27 cellular contexts compared by ENCODE assay signal in the genomic region with DNA sequence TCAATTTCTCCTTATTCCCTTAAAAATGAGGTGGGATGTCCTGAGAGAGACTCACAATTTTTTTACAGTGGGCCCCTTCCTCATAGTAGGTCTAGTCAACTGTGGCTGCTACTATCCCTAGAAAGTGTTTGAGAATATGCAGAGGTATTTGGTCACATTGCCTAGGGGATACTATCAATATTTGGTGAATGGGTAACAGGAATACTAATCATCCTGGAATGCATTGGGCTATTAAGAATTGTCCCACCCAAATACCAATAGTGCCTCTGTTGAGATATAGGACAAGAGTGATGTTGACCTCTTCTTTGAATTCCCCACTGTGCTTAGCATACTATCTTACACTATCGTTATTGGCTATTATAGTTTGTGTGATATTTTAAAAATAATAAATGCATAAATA.
A peak's percentile ranks its signal among the peaks of the same experiment; 100 is the strongest.
DNase-seq lines count a peak whose midpoint lies in the region; ATAC-seq, FAIRE-seq and TF ChIP-seq lines count a peak whose summit lies in the region.
"Had no signal": no experiment of that assay in that cellular context is flagged by ENCODE, and none has a peak within 500 bp of the region (broad histone marks: within the 10 kb centered on the region; RNA-seq: fewer than 3 reads in every experiment).

No MANE protein-coding gene starts in this region.

- dilution Hi-C loops in mammary epithelial cell (cut with HindIII; ENCODE audit: low sequenced_read_pairs): no loop called here

- no peaks in the 10 kb centered on the region for H3K79me2 ChIP-seq in astrocyte (ENCODE audit: insufficient read depth, low read length)
- no peaks in the 10 kb centered on the region for H3K79me2 ChIP-seq in mesendoderm (ENCODE audit: control insufficient read depth, insufficient read depth, low read length)
- no peaks in the 10 kb centered on the region for H3K79me2 ChIP-seq in Karpas-422 (ENCODE audit: low read length)
- H3K79me2 ChIP-seq in mammary epithelial cell (ENCODE audit: insufficient read depth, low read length): no peaks in the 10 kb centered on the region

- H3K27ac Mint-ChIP-seq in Caco-2 (ENCODE audit: unreplicated experiment) (peak overlapping the region; percentile 54), astrocyte (ENCODE audit: unreplicated experiment) (peak overlapping the region; percentile 16)
- H3K27ac Mint-ChIP-seq: B cell; CD8-positive, alpha-beta memory T cell had no signal

- no peak overlapping the region for H2AK5ac ChIP-seq in mesendoderm (ENCODE audit: low read length)

- FAIRE-seq in astrocyte (lab: Jason Lieb, UNC): no peak
- FAIRE-seq: GM18507, H54, HepG2 had no signal

- H3K9me3 Mint-ChIP-seq in Caco-2 (ENCODE audit: unreplicated experiment) (peaks cover 26% of the 10 kb centered on the region), astrocyte (ENCODE audit: unreplicated experiment) (no peaks in the 10 kb centered on the region)

- no peak overlapping the region for H3K23ac ChIP-seq in mesendoderm (ENCODE audit: low read length)

- H3K36me3 Mint-ChIP-seq in Caco-2 (ENCODE audit: insufficient read depth, unreplicated experiment) (no peaks in the 10 kb centered on the region), astrocyte (ENCODE audit: low read depth, unreplicated experiment) (no peaks in the 10 kb centered on the region)
- H3K36me3 Mint-ChIP-seq: CD8-positive, alpha-beta memory T cell had no signal

- H3K4me3 ChIP-seq in Caco-2 (ENCODE audit: low read depth, low read length) (no peak overlapping the region), astrocyte (ENCODE audit: insufficient read depth, low read depth, low read length) (no peak overlapping the region), mesendoderm (ENCODE audit: low read length) (no peak overlapping the region), Karpas-422 (ENCODE audit: low read length) (no peak overlapping the region), mammary epithelial cell (replicated peaks in 1 of 3; ENCODE audit: insufficient read depth in 1 of 3, low read depth in 2 of 3, low read length in 3 of 3) (no peak overlapping the region)

- no peaks in the 10 kb centered on the region for H4K20me1 ChIP-seq in astrocyte (ENCODE audit: insufficient read depth, low read length)
- H4K20me1 ChIP-seq in Karpas-422 (ENCODE audit: insufficient read depth, low read depth, low read length): no peaks in the 10 kb centered on the region
- no peaks in the 10 kb centered on the region for H4K20me1 ChIP-seq in mammary epithelial cell (ENCODE audit: insufficient read depth, low read length)

- H3K27me3 ChIP-seq in Caco-2 (replicated peaks; ENCODE audit: control insufficient read depth, insufficient read depth, low read length) (no peaks in the 10 kb centered on the region), astrocyte (ENCODE audit: insufficient read depth, low read length) (no peaks in the 10 kb centered on the region), mesendoderm (ENCODE audit: insufficient read depth, low read length, poor library complexity) (no peaks in the 10 kb centered on the region), Karpas-422 (ENCODE audit: low read length) (no peaks in the 10 kb centered on the region), mammary epithelial cell (ENCODE audit: insufficient read depth, low read length) (no peaks in the 10 kb centered on the region)

- H3K4me1 ChIP-seq in Caco-2 (peaks cover 74% of the 10 kb centered on the region), astrocyte (ENCODE audit: insufficient read depth, low read length) (no peaks in the 10 kb centered on the region), mesendoderm (ENCODE audit: control insufficient read depth, low read depth, low read length) (no peaks in the 10 kb centered on the region), Karpas-422 (ENCODE audit: low read length) (no peaks in the 10 kb centered on the region), mammary epithelial cell (ENCODE audit: insufficient read depth, low read length) (no peaks in the 10 kb centered on the region)

- no peak overlapping the region for H4K8ac ChIP-seq in mesendoderm (ENCODE audit: low read depth, low read length)

- no peak overlapping the region for H2BK120ac ChIP-seq in mesendoderm (ENCODE audit: low read depth, low read length)

- H3K56ac ChIP-seq in mesendoderm (ENCODE audit: low read length): no peak overlapping the region

- intact Hi-C loops in Caco-2 (cut with micrococcal nuclease; ENCODE audit: unreplicated experiment): loop anchor here (2.0 to 5.0 kb wide), 3 partner anchors 18 to 389 kb away; partner anchors contain the start of gene DIPK2A
- intact Hi-C loops in mammary epithelial cell (cut with micrococcal nuclease): no loop called here

- ATAC-seq in omental fat pad (ENCODE audit: low FRiP score): no peak
- ATAC-seq in HG03439 (IDR thresholded peaks at IDR 0.05; ENCODE audit: unreplicated experiment): no peak
- ATAC-seq: HepG2 had no signal

- no peak overlapping the region for H4K5ac ChIP-seq in mesendoderm (ENCODE audit: low read length)

- TF ChIP-seq CTCF in Caco-2 (IDR thresholded peaks at IDR 0.05; ENCODE audit: insufficient read depth in 1 of 2, low read depth in 1 of 2, low read length in 1 of 2, severe bottlenecking in 1 of 2, unreplicated experiment in 1 of 2) (no peak), astrocyte (IDR thresholded peaks at IDR 0.05; ENCODE audit: insufficient read depth, low read depth, low read length) (no peak), omental fat pad (IDR thresholded peaks at IDR 0.05) (no peak), mammary epithelial cell (conservative IDR thresholded peaks at IDR 0.05 in 1 of 2, IDR thresholded peaks at IDR 0.05 in 1 of 2; ENCODE audit: extremely low read depth in 1 of 2, insufficient read depth in 1 of 2, low read depth in 1 of 2, low read length in 2 of 2) (no peak)

- no peaks in the 10 kb centered on the region for H3K9me2 ChIP-seq in Karpas-422 (replicated peaks; ENCODE audit: insufficient read depth, low read length)

- no peak overlapping the region for H3K9ac ChIP-seq in astrocyte (ENCODE audit: low read length)
- no peak overlapping the region for H3K9ac ChIP-seq in mesendoderm (ENCODE audit: low read length)
- H3K9ac ChIP-seq in Karpas-422 (ENCODE audit: low read length): no peak overlapping the region
- H3K9ac ChIP-seq in mammary epithelial cell (ENCODE audit: insufficient read depth, low read length): no peak overlapping the region

- BruUV-seq in Caco-2 (replicated peaks; lab: Mats Ljungman, UMichigan) (no TSS peak), mammary epithelial cell (replicated peaks; lab: Mats Ljungman, UMichigan) (no TSS peak)

- no CpG with 5 or more reads among the region's 1 CpG for WGBS in mesendoderm (ENCODE audit: extremely low coverage, insufficient coverage, low lambda C conversion rate)
- 94% methylated on average over 1 of the region's 1 CpG for WGBS in mammary epithelial cell (ENCODE audit: low coverage, missing lambda C conversion rate)

- H2AFZ ChIP-seq in astrocyte (ENCODE audit: low read depth, low read length) (no peak overlapping the region), Karpas-422 (ENCODE audit: low read length) (no peak overlapping the region), mammary epithelial cell (ENCODE audit: low read depth, low read length) (no peak overlapping the region)

- H3K36me3 ChIP-seq in Caco-2 (ENCODE audit: control insufficient read depth, insufficient read depth, low read length): no peaks in the 10 kb centered on the region
- H3K36me3 ChIP-seq in astrocyte (ENCODE audit: insufficient read depth, low read length): no peaks in the 10 kb centered on the region
- H3K36me3 ChIP-seq in mesendoderm (ENCODE audit: control insufficient read depth, insufficient read depth, low read length): no peaks in the 10 kb centered on the region
- no peaks in the 10 kb centered on the region for H3K36me3 ChIP-seq in Karpas-422 (ENCODE audit: insufficient read depth, low read length)
- H3K36me3 ChIP-seq in mammary epithelial cell (ENCODE audit: insufficient read depth, low read length): no peaks in the 10 kb centered on the region

- H3K9me3 ChIP-seq in Caco-2 (peaks cover 5% of the 10 kb centered on the region; the same call in 1 of the 2 replicates), astrocyte (ENCODE audit: insufficient read depth, low read depth, low read length) (no peaks in the 10 kb centered on the region), Karpas-422 (ENCODE audit: low read length) (peaks cover 4% of the 10 kb centered on the region), mammary epithelial cell (replicated peaks; ENCODE audit: insufficient read depth, low read length) (no peaks in the 10 kb centered on the region)

- H2BK15ac ChIP-seq in mesendoderm (replicated peaks; ENCODE audit: low read depth): no peak overlapping the region

- no peak overlapping the region for H3K27ac ChIP-seq in astrocyte (ENCODE audit: low read depth, low read length)
- H3K27ac ChIP-seq in mesendoderm (ENCODE audit: low read depth, low read length): no peak overlapping the region
- no peak overlapping the region for H3K27ac ChIP-seq in Karpas-422 (ENCODE audit: low read length)
- H3K27ac ChIP-seq in mammary epithelial cell (ENCODE audit: insufficient read depth, low read depth, low read length): no peak overlapping the region
- H3K27ac ChIP-seq: 22Rv1, C4-2B had no signal

- H3K27me3 Mint-ChIP-seq in Caco-2 (ENCODE audit: insufficient read depth, unreplicated experiment) (no peaks in the 10 kb centered on the region), astrocyte (ENCODE audit: low read depth, unreplicated experiment) (no peaks in the 10 kb centered on the region)
- H3K27me3 Mint-ChIP-seq: CD8-positive, alpha-beta memory T cell had no signal

- DNase-seq in Caco-2 (peak in 1 of 2 experiments; percentile 33), HT-29 (ENCODE audit: low spot score) (peak; percentile 36), astrocyte (ENCODE audit: low read depth) (no peak), mesendoderm (peak; percentile 62), omental fat pad (ENCODE audit: low spot score) (no peak), Karpas-422 (no peak), mammary epithelial cell (no peak)
- DNase-seq: CD8-positive, alpha-beta memory T cell; DMS153; DND-41; Kasumi-1; MV-4-11; NCI-H1105; NCI-H1436 treated with DMSO at 0.1 percent for 48 hours; NCI-H1930; NCI-H2107; NCI-H524 treated with DMSO at 0.1 percent for 48 hours; NCI-H82; RPMI8226; SHP77 treated with DMSO at 0.1 percent for 48 hours had no signal

- no peak overlapping the region for H3K18ac ChIP-seq in mesendoderm (ENCODE audit: low read length)

- POLR2A ChIA-PET in Caco-2 (lab: Charles Lee): interaction anchor here (0.8 kb wide), 1 partner anchor 390 kb away, joined by 3 read pairs; the partner anchor contains the start of gene DIPK2A

- no peak overlapping the region for H3K4ac ChIP-seq in mesendoderm (ENCODE audit: low read depth, low read length)

- H3K4me1 Mint-ChIP-seq in Caco-2 (ENCODE audit: low read depth, unreplicated experiment) (peaks cover 41% of the 10 kb centered on the region), astrocyte (ENCODE audit: low read depth, unreplicated experiment) (peaks cover 17% of the 10 kb centered on the region)
- H3K4me1 Mint-ChIP-seq: B cell; CD8-positive, alpha-beta memory T cell had no signal

- no peak overlapping the region for H3K4me3 Mint-ChIP-seq in Caco-2 (ENCODE audit: unreplicated experiment)
- H3K4me3 Mint-ChIP-seq in astrocyte (ENCODE audit: unreplicated experiment): no peak overlapping the region
- H3K4me3 Mint-ChIP-seq: B cell; CD8-positive, alpha-beta memory T cell had no signal

- H3K79me1 ChIP-seq in mesendoderm (ENCODE audit: low read length): no peaks in the 10 kb centered on the region

- H2BK5ac ChIP-seq in mesendoderm (ENCODE audit: low read length): no peak overlapping the region

- CTCF ChIA-PET in Caco-2 (lab: Charles Lee): no interaction called here
- CTCF ChIA-PET in mammary epithelial cell (lab: Charles Lee; ENCODE audit: low non-redundant PET): no interaction called here

- in situ Hi-C loops in mammary epithelial cell (cut with MboI; ENCODE audit: low sequenced_read_pairs in 2 of 2): no loop called here

- H3K4me2 ChIP-seq in astrocyte (ENCODE audit: low read length) (no peak overlapping the region), mesendoderm (ENCODE audit: low read length) (no peak overlapping the region), Karpas-422 (ENCODE audit: low read depth, low read length, poor library complexity, severe bottlenecking) (no peak overlapping the region), mammary epithelial cell (ENCODE audit: insufficient read depth, low read depth, low read length) (no peak overlapping the region)

Comparison
In these comparisons a context has a peak if more than half of its experiments do, and no peak if none do; other contexts are left out.
1. DNase-seq: peak in HT-29 (single experiment) and mesendoderm (single experiment); none in astrocyte (single experiment), omental fat pad (single experiment), Karpas-422 (single experiment) and mammary epithelial cell (single experiment).